ENCODE assay signal across 24 cellular contexts in the genomic region with DNA sequence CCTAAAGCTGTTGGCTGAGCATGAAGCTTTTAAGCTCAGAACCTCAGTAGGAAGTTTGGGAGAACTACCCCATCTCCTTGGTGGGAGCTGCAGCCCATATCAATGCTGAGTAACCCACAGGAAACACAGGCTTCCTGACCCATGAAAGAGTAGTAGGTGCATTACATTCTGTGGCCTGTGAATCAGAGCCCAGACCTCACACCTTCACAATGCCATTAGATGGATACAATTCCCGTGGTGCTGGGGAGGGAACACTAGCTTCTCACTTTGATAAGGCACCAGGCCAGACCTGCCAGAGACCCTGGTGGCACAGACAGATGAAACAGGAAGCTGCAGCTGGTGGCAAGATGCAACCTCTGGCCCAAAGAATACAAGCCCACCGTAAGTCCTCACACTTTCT.
"Had no signal": no experiment of that assay in that cellular context is flagged by ENCODE, and none has a peak within 500 bp of the region (broad histone marks: within the 10 kb centered on the region; RNA-seq: fewer than 3 reads in every experiment).

No MANE protein-coding gene starts in this region.

- H3K27me3 ChIP-seq: ascending aorta, MG63, SJSA1 had no signal

- H3K9me3 ChIP-seq: ascending aorta, MG63, SJSA1, SK-N-SH had no signal

- H3K4me1 ChIP-seq: ascending aorta, SJSA1 had no signal

- H3K9ac ChIP-seq: SK-N-SH had no signal

- DNase-seq: activated CD4-positive, alpha-beta T cell treated with anti-CD3 and anti-CD28 coated beads, Interleukin-2, amount 10 ng/mL, durations not matched to agents 24 days and 14 days; activated CD4-positive, alpha-beta T cell treated with anti-CD3 and anti-CD28 coated beads, Interleukin-2, amount 50 U/mL, for 4 hours; activated CD8-positive, alpha-beta T cell treated with anti-CD3 and anti-CD28 coated beads for 36 hours; activated effector memory CD4-positive, alpha-beta T cell treated with anti-CD3 and anti-CD28 coated beads, Interleukin-2, amount 50 U/mL, for 16 hours; activated naive CD4-positive, alpha-beta T cell treated with Interleukin-2 at 50 U/mL for 16 hours; activated naive CD8-positive, alpha-beta T cell treated with anti-CD3 and anti-CD28 coated beads, Interleukin-2, amount 10 ng/mL, durations not matched to agents 7 days and 5 days; activated T-cell treated with anti-CD3 and anti-CD28 coated beads, Interleukin-2, amount 50 U/mL, for 1 hour; activated T-cell treated with anti-CD3 and anti-CD28 coated beads, Interleukin-2, amount 50 U/mL, for 72 hours; amygdala; caudate nucleus; MG63; NCI-H1048; NCI-H1436 treated with DMSO at 0.1 percent for 48 hours; NCI-H1694 treated with DMSO at 0.1 percent for 48 hours; NCI-H2029; NCI-H345; NCI-H524 treated with DMSO at 0.1 percent for 48 hours; SHP77 treated with DMSO at 0.1 percent for 48 hours; SK-N-SH had no signal

- H3K27ac ChIP-seq: ascending aorta, SJSA1 had no signal

- H3K9me2 ChIP-seq: SK-N-SH had no signal

- FAIRE-seq: TTC549 had no signal

- ATAC-seq: activated CD8-positive, alpha-beta T cell treated with anti-CD3 and anti-CD28 coated beads for 36 hours; activated T-cell treated with anti-CD3 and anti-CD28 coated beads, Interleukin-2, amount 50 U/mL, for 72 hours; activated T-helper 17 cell treated with anti-CD3 and anti-CD28 coated beads, Interleukin-2, amount 50 U/mL, for 72 hours; Panc1 had no signal

- H3K4me3 ChIP-seq: ascending aorta, MG63, SJSA1 had no signal

- H3K4me2 ChIP-seq: SK-N-SH had no signal

- H3K36me3 ChIP-seq: ascending aorta, MG63, SJSA1 had no signal
